Comparison of ENCODE assay signal across 1 cellular context in the genomic region with DNA sequence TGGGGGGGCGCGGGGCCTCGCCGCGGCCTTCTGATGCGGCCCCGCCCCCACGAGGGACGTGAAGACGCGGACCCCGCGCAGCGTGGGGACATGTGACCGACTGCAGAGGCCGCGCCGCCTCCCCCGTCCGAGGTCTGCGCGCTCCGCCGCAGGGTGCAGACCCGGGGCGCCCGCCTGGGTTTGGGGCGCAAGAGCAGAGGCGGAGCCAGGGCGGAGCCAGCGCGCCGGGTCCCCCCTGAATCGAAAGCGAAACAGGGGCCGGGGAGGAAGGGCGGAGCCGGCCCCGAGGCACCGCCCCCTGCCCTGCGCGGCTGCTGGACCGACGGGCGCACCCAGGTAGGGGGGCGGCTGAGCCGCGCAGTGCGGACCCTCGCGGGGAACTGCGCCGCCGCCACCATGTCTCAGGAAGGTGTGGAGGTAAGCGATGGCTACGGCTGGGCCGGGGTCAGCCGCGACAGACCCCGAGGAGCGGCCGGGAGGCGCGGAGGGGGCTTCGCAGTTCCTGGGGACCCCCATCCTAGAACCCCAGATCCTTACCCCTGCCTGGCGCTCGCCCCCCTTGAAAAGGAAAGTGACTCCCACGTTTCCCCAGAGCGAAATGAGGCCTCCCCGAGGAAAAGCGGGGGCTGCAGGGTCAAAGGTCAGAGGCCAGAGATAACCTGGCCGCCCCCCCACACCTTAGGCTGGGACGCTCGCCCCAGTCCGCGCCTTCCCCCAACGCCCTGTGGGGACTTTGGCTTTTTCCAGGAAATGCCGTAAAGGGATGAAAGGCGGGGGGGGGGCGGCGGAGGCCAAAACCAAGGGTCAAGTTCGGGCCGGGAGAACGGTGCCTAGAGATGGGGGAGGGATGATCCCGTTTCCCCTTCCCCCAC.
A peak's percentile ranks its signal among the peaks of the same experiment; 100 is the strongest.
TF ChIP-seq lines count a peak whose summit lies in the region.

A gene (plus strand): TSS at position 286 of the 872 bp plus-strand sequence. CDS start 111 bp downstream, at position 397.

TF ChIP-seq in IMR-90, 13 proteins besides CTCF, POLR2A, EP300 and RAD21:
- 0 out of 2 replicates have a peak, but pooled peaks have one; percentile 13 for TF ChIP-seq MXI1 (IDR thresholded peaks at IDR 0.05; ENCODE audit: borderline replicate concordance, low read depth, low read length)
- no peak for TF ChIP-seq SMC3 (IDR thresholded peaks at IDR 0.05; ENCODE audit: low read depth, low read length)
- peak; percentile 22; the same call in 1 of the 2 replicates for TF ChIP-seq MAZ (IDR thresholded peaks at IDR 0.05; ENCODE audit: borderline replicate concordance, low read depth, low read length)
